ENCODE assay signal across 14 cellular contexts in the genomic region with DNA sequence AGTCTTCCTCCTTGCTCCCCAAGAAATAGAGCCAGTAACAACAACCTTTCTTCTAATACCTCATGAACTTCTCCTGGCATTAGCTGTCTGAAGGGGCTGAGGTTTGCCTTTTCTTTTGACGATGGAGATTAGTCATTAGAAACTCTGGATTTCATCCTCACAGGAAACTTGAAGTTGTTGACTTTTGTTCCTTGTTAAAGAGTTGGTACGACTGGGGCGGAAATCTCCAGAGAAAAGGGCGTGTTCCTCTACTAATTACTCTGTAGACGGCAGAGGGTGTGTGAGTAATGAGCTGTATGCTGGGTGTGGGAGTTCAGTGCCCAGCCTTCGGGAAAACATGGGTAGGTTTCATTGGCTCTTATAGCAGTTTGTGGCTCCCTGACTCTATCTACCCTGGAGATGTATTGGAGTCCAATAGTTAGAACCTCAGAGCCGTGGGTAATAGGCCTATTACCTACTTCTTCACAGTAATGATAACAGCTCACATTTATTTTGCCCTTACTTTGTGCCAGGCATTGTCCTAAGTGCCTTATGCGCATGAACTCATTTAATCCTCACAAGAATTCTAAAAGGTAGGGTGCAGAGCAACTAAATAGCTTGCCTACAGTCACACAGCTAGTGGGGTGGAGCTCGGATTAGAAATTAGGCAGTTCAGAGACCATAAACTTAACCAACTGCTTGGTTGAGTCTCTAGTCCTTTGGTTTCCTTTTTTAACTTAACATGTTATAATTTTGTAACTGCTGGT. TPM values are rescaled to one million over a fixed set of nuclear protein-coding genes. Genes with fewer than 3 reads are reported as not detected.
DNase-seq lines count a peak whose midpoint lies in the region; ATAC-seq and TF ChIP-seq lines count a peak whose summit lies in the region.
"Had no signal": no experiment of that assay in that cellular context is flagged by ENCODE, and none has a peak within 500 bp of the region (broad histone marks: within the 10 kb centered on the region; RNA-seq: fewer than 3 reads in every experiment).

No MANE protein-coding gene starts in this region.

- no peak overlapping the region for H3K4me3 Mint-ChIP-seq in activated T-cell treated with anti-CD3 and anti-CD28 coated beads, Interleukin-2, amount 50 U/mL, for 72 hours

- no peak overlapping the region for H3K4me2 ChIP-seq in PC-9
- peak overlapping the region; percentile 33 for H3K4me2 ChIP-seq in osteoblast (ENCODE audit: insufficient read depth, low read length)
- H3K4me2 ChIP-seq: BLaER1 had no signal

- peaks cover 20% of the 10 kb centered on the region; the same call in 1 of the 2 replicates for H3K79me2 ChIP-seq in PC-9 (ENCODE audit: low read depth)
- H3K79me2 ChIP-seq in osteoblast (ENCODE audit: insufficient read depth, low read length): no peaks in the 10 kb centered on the region

- intact Hi-C loops in PC-9 (cut with micrococcal nuclease; ENCODE audit: unreplicated experiment): loop anchor here (1.0 kb wide), 1 partner anchor 61 kb away; no protein-coding TSS in a partner anchor

- BruUV-seq in PC-9 (replicated peaks; lab: Mats Ljungman, UMichigan): no TSS peak

- no peak for TF ChIP-seq CTCF in PC-9 (conservative IDR thresholded peaks at IDR 0.05)
- no peak for TF ChIP-seq CTCF in fibroblast of mammary gland (conservative IDR thresholded peaks at IDR 0.05; ENCODE audit: control insufficient read depth, insufficient read depth, low read depth, low read length)
- TF ChIP-seq CTCF in osteoblast (IDR thresholded peaks at IDR 0.05; ENCODE audit: extremely low read depth, low read depth, low read length): no peak

- H3K27ac Mint-ChIP-seq in activated T-cell treated with anti-CD3 and anti-CD28 coated beads, Interleukin-2, amount 50 U/mL, for 72 hours: no peak overlapping the region

- H3K36me3 ChIP-seq in PC-9 (ENCODE audit: low read depth) (no peaks in the 10 kb centered on the region; the same call in 1 of the 2 replicates), osteoblast (ENCODE audit: insufficient read depth, low read length) (no peaks in the 10 kb centered on the region)
- H3K36me3 ChIP-seq: ovary had no signal

- H3K9me3 ChIP-seq in PC-9 (ENCODE audit: insufficient read depth, low read depth): no peaks in the 10 kb centered on the region
- no peaks in the 10 kb centered on the region for H3K9me3 ChIP-seq in osteoblast (ENCODE audit: low read depth, low read length)
- H3K9me3 ChIP-seq: BLaER1, ovary had no signal

- no peaks in the 10 kb centered on the region for H3K9me3 Mint-ChIP-seq in activated T-cell treated with anti-CD3 and anti-CD28 coated beads, Interleukin-2, amount 50 U/mL, for 72 hours

- CTCF ChIA-PET in PC-9 (lab: Charles Lee): interaction anchor here (0.5 kb wide), 1 partner anchor 132 kb away, joined by 3 read pairs; no protein-coding TSS in a partner anchor

- no peaks in the 10 kb centered on the region for H3K27me3 ChIP-seq in PC-9 (ENCODE audit: insufficient read depth, low read depth)
- no peaks in the 10 kb centered on the region for H3K27me3 ChIP-seq in osteoblast (ENCODE audit: insufficient read depth, low read length)
- H3K27me3 ChIP-seq: ovary had no signal

- POLR2A ChIA-PET in PC-9 (lab: Charles Lee; ENCODE audit: unreplicated experiment): interaction anchor here (1.1 kb wide), 1 partner anchor 13 kb away, joined by 4 read pairs; no protein-coding TSS in a partner anchor

- H3K4me3 ChIP-seq in PC-9 (no peak overlapping the region), fibroblast of mammary gland (ENCODE audit: control insufficient read depth, low read depth, low read length) (no peak overlapping the region), osteoblast (ENCODE audit: insufficient read depth, low read length) (no peak overlapping the region)
- H3K4me3 ChIP-seq: BLaER1, ovary had no signal

- H3K9me2 ChIP-seq in PC-9 (ENCODE audit: insufficient read depth): no peaks in the 10 kb centered on the region

- no peaks in the 10 kb centered on the region for H3K4me1 Mint-ChIP-seq in activated T-cell treated with anti-CD3 and anti-CD28 coated beads, Interleukin-2, amount 50 U/mL, for 72 hours (ENCODE audit: low read depth)

- H3K4me1 ChIP-seq in PC-9 (replicated peaks; ENCODE audit: insufficient read depth): peaks cover 15% of the 10 kb centered on the region
- peaks cover 12% of the 10 kb centered on the region for H3K4me1 ChIP-seq in osteoblast (ENCODE audit: insufficient read depth, low read length)

- DNase-seq in Caki2 (ENCODE audit: low read depth): peak; percentile 71
- DNase-seq in PC-9: peak; percentile 48 to 70
- DNase-seq in fibroblast of mammary gland (ENCODE audit: low read depth): peak; percentile 49
- DNase-seq in osteoblast (ENCODE audit: insufficient read length, low spot score, missing footprints): no peak
- DNase-seq in NK-92 treated with Interleukin-12 subunit alpha and Interleukin-12 subunit beta, amount 100 ng/mL, for 24 hours (lab: John Stamatoyannopoulos, UW): no peak
- no peak for DNase-seq in ecto neural progenitor cell (ENCODE audit: low spot score)
- no peak for DNase-seq in hepatic stellate cell (ENCODE audit: low spot score)
- no peak for DNase-seq in activated T-cell treated with anti-CD3 and anti-CD28 coated beads, Interleukin-2, amount 50 U/mL, for 72 hours
- DNase-seq: activated CD4-positive, CD25-positive, alpha-beta regulatory T cell; NCI-H1105; ovary had no signal

- no peak for ATAC-seq in activated T-cell treated with anti-CD3 and anti-CD28 coated beads, Interleukin-2, amount 50 U/mL, for 72 hours (replicated peaks in 1 of 2)
- ATAC-seq: Panc1 had no signal

- H2AFZ ChIP-seq in PC-9: no peak overlapping the region
- H2AFZ ChIP-seq in osteoblast (ENCODE audit: low read length): peak overlapping the region; percentile 47

- H3K27ac ChIP-seq in PC-9 (peak overlapping the region; percentile 68), osteoblast (ENCODE audit: low read depth, low read length) (peak overlapping the region; percentile 9)
- H3K27ac ChIP-seq: BLaER1, HL-60, ovary had no signal

- H4K20me1 ChIP-seq in PC-9 (ENCODE audit: insufficient read depth) (no peaks in the 10 kb centered on the region), osteoblast (ENCODE audit: insufficient read depth, low read length) (no peaks in the 10 kb centered on the region)

- peaks cover 7% of the 10 kb centered on the region for H3K27me3 Mint-ChIP-seq in activated T-cell treated with anti-CD3 and anti-CD28 coated beads, Interleukin-2, amount 50 U/mL, for 72 hours (ENCODE audit: low read depth)

- H3K36me3 Mint-ChIP-seq in activated T-cell treated with anti-CD3 and anti-CD28 coated beads, Interleukin-2, amount 50 U/mL, for 72 hours (ENCODE audit: insufficient read depth in 2 of 2): peaks cover 0 to 1% of the 10 kb centered on the region in 2 donors

- H3F3A ChIP-seq in PC-9 (ENCODE audit: insufficient read depth, low read depth): peaks cover 19% of the 10 kb centered on the region; the same call in 1 of the 2 replicates

- in situ Hi-C loops in Caki2 (cut with HindIII; ENCODE audit: low pct_unique_long_range_greater_than_20kb, low sequenced_read_pairs): no loop called here

RNA-seq across cellular contexts. Expression of a gene that starts 23.4 kb away (rescaled TPM):
- total RNA-seq in Caki2 (2014; rRNA removed; shearing (Covaris generic); ENCODE audit: low replicate concordance): 8.7 and 15.4 TPM in 2 replicates
- 44.5 and 53.1 TPM in 2 replicates for total RNA-seq in PC-9 (2021)
- 7.6 and 21.5 TPM in 2 replicates for total RNA-seq in osteoblast
- total RNA-seq in activated T-cell treated with anti-CD3 and anti-CD28 coated beads, Interleukin-2, amount 50 U/mL, for 72 hours: 10 to 100 TPM; 15.0 to 19.5 TPM

Comparison
In these comparisons a context has a peak if more than half of its experiments do, and no peak if none do; other contexts are left out.
1. DNase-seq: peak in Caki2 (single experiment), PC-9 (2 of 2) and fibroblast of mammary gland (single experiment); none in osteoblast (single experiment), NK-92 treated with Interleukin-12 subunit alpha and Interleukin-12 subunit beta, amount 100 ng/mL, for 24 hours (single experiment), ecto neural progenitor cell (single experiment), hepatic stellate cell (single experiment) and activated T-cell treated with anti-CD3 and anti-CD28 coated beads, Interleukin-2, amount 50 U/mL, for 72 hours (0 of 2).